ENCODE assay signal across 10 cellular contexts in genomic region chr2:17540813-17541513, GRCh38. TPM values are rescaled to one million over a fixed set of nuclear protein-coding genes. Genes with fewer than 3 reads are reported as not detected.
DNase-seq lines count a peak whose midpoint lies in the region; ATAC-seq and TF ChIP-seq lines count a peak whose summit lies in the region.
"Had no signal": no experiment of that assay in that cellular context is flagged by ENCODE, and none has a peak within 500 bp of the region (broad histone marks: within the 10 kb centered on the region; RNA-seq: fewer than 3 reads in every experiment).

No MANE protein-coding gene starts in this region.

- no peak overlapping the region for H2BK5ac ChIP-seq in mesendoderm (ENCODE audit: low read length)

- CTCF ChIA-PET in activated CD8-positive, alpha-beta memory T cell treated with anti-CD3 and anti-CD28 coated beads, Interleukin-2, amount 10 ng/mL, durations not matched to agents 7 days and 5 days (lab: Charles Lee): no interaction called here

- H3K4me3 Mint-ChIP-seq in activated CD8-positive, alpha-beta memory T cell treated with anti-CD3 and anti-CD28 coated beads, Interleukin-2, amount 10 ng/mL, durations not matched to agents 7 days and 5 days: no peak overlapping the region
- H3K4me3 Mint-ChIP-seq in type B pancreatic cell: peak overlapping the region; percentile 93
- H3K4me3 Mint-ChIP-seq in T-helper 2 cell treated with Interferon-gamma antibody and Interleukin-4, amounts not matched to agents 5 μg/mL and 100 μg/mL, for 36 hours: no peak overlapping the region

- H3K56ac ChIP-seq in mesendoderm (ENCODE audit: low read length): peak overlapping the region; percentile 78

- H3K27ac ChIP-seq in mesendoderm (ENCODE audit: low read depth, low read length): no peak overlapping the region
- H3K27ac ChIP-seq: C4-2B had no signal

- H3K36me3 Mint-ChIP-seq in activated CD8-positive, alpha-beta memory T cell treated with anti-CD3 and anti-CD28 coated beads, Interleukin-2, amount 10 ng/mL, durations not matched to agents 7 days and 5 days: peaks cover 3% of the 10 kb centered on the region
- H3K36me3 Mint-ChIP-seq in type B pancreatic cell: no peaks in the 10 kb centered on the region
- peaks cover 1% of the 10 kb centered on the region for H3K36me3 Mint-ChIP-seq in T-helper 2 cell treated with Interferon-gamma antibody and Interleukin-4, amounts not matched to agents 5 μg/mL and 100 μg/mL, for 36 hours (ENCODE audit: low read depth)

- no peak overlapping the region for H2AK5ac ChIP-seq in mesendoderm (ENCODE audit: low read length)

- H2BK120ac ChIP-seq in mesendoderm (ENCODE audit: low read depth, low read length): no peak overlapping the region

- no peak for ATAC-seq in activated CD8-positive, alpha-beta memory T cell treated with anti-CD3 and anti-CD28 coated beads, Interleukin-2, amount 10 ng/mL, durations not matched to agents 7 days and 5 days
- no peak for ATAC-seq in GM21423 (IDR thresholded peaks at IDR 0.05; ENCODE audit: unreplicated experiment)

- H3K27me3 Mint-ChIP-seq in activated CD8-positive, alpha-beta memory T cell treated with anti-CD3 and anti-CD28 coated beads, Interleukin-2, amount 10 ng/mL, durations not matched to agents 7 days and 5 days: peaks cover 70% of the 10 kb centered on the region
- peaks cover 60% of the 10 kb centered on the region for H3K27me3 Mint-ChIP-seq in type B pancreatic cell
- peaks cover 68% of the 10 kb centered on the region for H3K27me3 Mint-ChIP-seq in T-helper 2 cell treated with Interferon-gamma antibody and Interleukin-4, amounts not matched to agents 5 μg/mL and 100 μg/mL, for 36 hours (ENCODE audit: low read depth)

- no peak for TF ChIP-seq CTCF in type B pancreatic cell (conservative IDR thresholded peaks at IDR 0.05)

- H3K18ac ChIP-seq in mesendoderm (ENCODE audit: low read length): no peak overlapping the region

- peaks cover 13% of the 10 kb centered on the region for H3K4me1 ChIP-seq in mesendoderm (ENCODE audit: control insufficient read depth, low read depth, low read length)

- peak overlapping the region; percentile 94 for H3K4me2 ChIP-seq in mesendoderm (ENCODE audit: low read length)

- WGBS in mesendoderm (ENCODE audit: extremely low coverage, insufficient coverage, low lambda C conversion rate): no CpG with 5 or more reads among the region's 21 CpGs

- H3K4ac ChIP-seq in mesendoderm (ENCODE audit: low read depth, low read length): no peak overlapping the region

- H4K8ac ChIP-seq in mesendoderm (ENCODE audit: low read depth, low read length): no peak overlapping the region

- H3K9ac ChIP-seq in mesendoderm (ENCODE audit: low read length): peak overlapping the region; percentile 66

- no peaks in the 10 kb centered on the region for H3K9me3 Mint-ChIP-seq in activated CD8-positive, alpha-beta memory T cell treated with anti-CD3 and anti-CD28 coated beads, Interleukin-2, amount 10 ng/mL, durations not matched to agents 7 days and 5 days (ENCODE audit: low read depth)
- no peaks in the 10 kb centered on the region for H3K9me3 Mint-ChIP-seq in type B pancreatic cell
- no peaks in the 10 kb centered on the region for H3K9me3 Mint-ChIP-seq in T-helper 2 cell treated with Interferon-gamma antibody and Interleukin-4, amounts not matched to agents 5 μg/mL and 100 μg/mL, for 36 hours

- peak overlapping the region; percentile 8 for H3K27ac Mint-ChIP-seq in activated CD8-positive, alpha-beta memory T cell treated with anti-CD3 and anti-CD28 coated beads, Interleukin-2, amount 10 ng/mL, durations not matched to agents 7 days and 5 days
- peak overlapping the region; percentile 80 for H3K27ac Mint-ChIP-seq in type B pancreatic cell
- no peak overlapping the region for H3K27ac Mint-ChIP-seq in T-helper 2 cell treated with Interferon-gamma antibody and Interleukin-4, amounts not matched to agents 5 μg/mL and 100 μg/mL, for 36 hours

- H2BK15ac ChIP-seq in mesendoderm (replicated peaks; ENCODE audit: low read depth): no peak overlapping the region

- H3K27me3 ChIP-seq in mesendoderm (ENCODE audit: insufficient read depth, low read length, poor library complexity): no peaks in the 10 kb centered on the region

- peak overlapping the region; percentile 61 for H3K4me3 ChIP-seq in mesendoderm (ENCODE audit: low read length)

- DNase-seq in activated CD8-positive, alpha-beta memory T cell treated with anti-CD3 and anti-CD28 coated beads, Interleukin-2, amount 10 ng/mL, durations not matched to agents 7 days and 5 days: no peak
- DNase-seq in activated CD8-positive, alpha-beta memory T cell treated with anti-CD3 and anti-CD28 coated beads, Interleukin-2, amount 50 U/mL, for 48 hours: no peak
- DNase-seq in cerebellar cortex (ENCODE audit: low spot score) (peak; percentile 66), mesendoderm (no peak), type B pancreatic cell (ENCODE audit: extremely low spot score, unreplicated experiment) (no peak), SK-N-DZ (ENCODE audit: low spot score) (no peak)
- no peak for DNase-seq in T-helper 2 cell treated with Interferon-gamma antibody and Interleukin-4, amounts not matched to agents 5 μg/mL and 100 μg/mL, for 36 hours (ENCODE audit: low spot score)
- DNase-seq: stimulated activated naive CD4-positive, alpha-beta T cell had no signal

- no peak overlapping the region for H4K5ac ChIP-seq in mesendoderm (ENCODE audit: low read length)

- H3K79me1 ChIP-seq in mesendoderm (ENCODE audit: low read length): no peaks in the 10 kb centered on the region

- peaks cover 12% of the 10 kb centered on the region for H3K79me2 ChIP-seq in mesendoderm (ENCODE audit: control insufficient read depth, insufficient read depth, low read length)

- H3K4me1 Mint-ChIP-seq in activated CD8-positive, alpha-beta memory T cell treated with anti-CD3 and anti-CD28 coated beads, Interleukin-2, amount 10 ng/mL, durations not matched to agents 7 days and 5 days: peaks cover 4% of the 10 kb centered on the region
- peaks cover 24% of the 10 kb centered on the region for H3K4me1 Mint-ChIP-seq in type B pancreatic cell (ENCODE audit: unreplicated experiment)
- peaks cover 4% of the 10 kb centered on the region for H3K4me1 Mint-ChIP-seq in T-helper 2 cell treated with Interferon-gamma antibody and Interleukin-4, amounts not matched to agents 5 μg/mL and 100 μg/mL, for 36 hours (ENCODE audit: low read depth)

- no peak overlapping the region for H3K23ac ChIP-seq in mesendoderm (ENCODE audit: low read length)

- no peaks in the 10 kb centered on the region for H3K36me3 ChIP-seq in mesendoderm (ENCODE audit: control insufficient read depth, insufficient read depth, low read length)

RNA-seq across cellular contexts. Expression of gene VSNL1, which starts 0.5 kb away (rescaled TPM):
- not detected for total RNA-seq in activated CD8-positive, alpha-beta memory T cell treated with anti-CD3 and anti-CD28 coated beads, Interleukin-2, amount 10 ng/mL, durations not matched to agents 7 days and 5 days
- polyA plus RNA-seq in mesendoderm (2013, experiment 1 of 2): 63.8 TPM
- polyA plus RNA-seq in mesendoderm (2013, experiment 2 of 2): 66.9 TPM
- total RNA-seq in type B pancreatic cell (ENCODE audit: low replicate concordance): 4.1 and 4.6 TPM in 2 replicates
- 0.54 and 1.0 TPM in 2 replicates for polyA plus RNA-seq in SK-N-DZ (2014; cell fraction: cytosol; rRNA removed)
- not detected in 2 replicates for polyA plus RNA-seq in SK-N-DZ (2014; cell fraction: nucleus; rRNA removed)

RNA-seq across cellular contexts. Expression of gene RAD51AP2, which starts 22.7 kb away (rescaled TPM):
- not detected for total RNA-seq in activated CD8-positive, alpha-beta memory T cell treated with anti-CD3 and anti-CD28 coated beads, Interleukin-2, amount 10 ng/mL, durations not matched to agents 7 days and 5 days
- polyA plus RNA-seq in mesendoderm (2013, experiment 1 of 2): 0.07 TPM
- polyA plus RNA-seq in mesendoderm (2013, experiment 2 of 2): 0.07 TPM
- 0.12 TPM in 2 replicates for total RNA-seq in type B pancreatic cell (ENCODE audit: low replicate concordance)
- polyA plus RNA-seq in SK-N-DZ (2014; cell fraction: cytosol; rRNA removed): not detected in 2 replicates
- polyA plus RNA-seq in SK-N-DZ (2014; cell fraction: nucleus; rRNA removed): not detected in 2 replicates
